Comparison of ENCODE assay signal across 11 cellular contexts in the genomic region with DNA sequence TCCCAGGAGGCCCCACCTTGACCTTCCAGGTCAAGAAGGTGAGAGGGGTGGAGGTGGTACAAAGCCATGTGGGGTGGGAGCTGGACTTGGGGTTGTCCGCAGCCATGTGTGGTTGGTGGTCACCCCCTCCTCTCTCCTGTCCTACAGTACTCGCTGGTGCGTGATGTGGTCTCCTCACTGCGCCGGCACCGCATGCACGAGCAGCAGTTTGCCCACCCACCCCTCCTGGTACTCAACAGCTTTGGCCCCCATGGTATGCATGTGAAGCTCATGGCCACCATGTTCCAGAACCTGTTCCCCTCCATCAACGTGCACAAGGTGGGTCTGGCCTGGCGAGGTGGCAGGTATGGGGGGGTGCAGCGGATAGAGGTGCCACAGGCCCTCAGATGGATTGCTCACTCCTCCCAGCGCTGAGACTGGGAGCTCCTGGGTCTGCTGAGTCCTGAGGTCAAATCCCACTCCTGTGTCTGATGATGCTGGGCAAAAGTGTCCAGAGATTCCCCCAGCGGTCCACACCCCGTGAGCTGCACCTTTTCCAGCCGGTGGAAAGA. TPM values are rescaled to one million over a fixed set of nuclear protein-coding genes. Genes with fewer than 3 reads are reported as not detected.
DNase-seq lines count a peak whose midpoint lies in the region; ATAC-seq lines count a peak whose summit lies in the region.
"Had no signal": no experiment of that assay in that cellular context is flagged by ENCODE, and none has a peak within 500 bp of the region (broad histone marks: within the 10 kb centered on the region; RNA-seq: fewer than 3 reads in every experiment).

No MANE protein-coding gene starts in this region.

- H3K27me3 Mint-ChIP-seq in activated naive CD4-positive, alpha-beta T cell treated with anti-CD3 and anti-CD28 coated beads, Interleukin-2, amount 10 ng/mL, durations not matched to agents 7 days and 5 days = no peaks in the 10 kb centered on the region
- H3K27me3 Mint-ChIP-seq in stimulated activated memory B cell treated with anti-CD40 and anti-IgM and Interleukin-4, amounts not matched to agents 10 μg/mL and 1 μg/mL and 100 μg/mL, for 72 hours = no peaks in the 10 kb centered on the region

- CTCF ChIA-PET in activated naive CD4-positive, alpha-beta T cell treated with anti-CD3 and anti-CD28 coated beads, Interleukin-2, amount 10 ng/mL, durations not matched to agents 7 days and 5 days (lab: Charles Lee) = interaction anchor here (2.6 kb wide), 1 partner anchor 9 kb away, joined by 12 read pairs; no protein-coding TSS in a partner anchor

- intact Hi-C loops in posterior vena cava (cut with DNase I) = no loop called here

- no peaks in the 10 kb centered on the region for H3K9me3 Mint-ChIP-seq in activated naive CD4-positive, alpha-beta T cell treated with anti-CD3 and anti-CD28 coated beads, Interleukin-2, amount 10 ng/mL, durations not matched to agents 7 days and 5 days
- H3K9me3 Mint-ChIP-seq in activated naive CD4-positive, alpha-beta T cell treated with anti-CD3 and anti-CD28 coated beads, Interleukin-2, amount 50 U/mL, for 72 hours = no peaks in the 10 kb centered on the region
- H3K9me3 Mint-ChIP-seq in stimulated activated memory B cell treated with anti-CD40 and anti-IgM and Interleukin-4, amounts not matched to agents 10 μg/mL and 1 μg/mL and 100 μg/mL, for 72 hours = no peaks in the 10 kb centered on the region

- no peak for DNase-seq in activated naive CD4-positive, alpha-beta T cell treated with anti-CD3 and anti-CD28 coated beads, Interleukin-2, amount 10 ng/mL, durations not matched to agents 7 days and 5 days
- no peak for DNase-seq in activated naive CD4-positive, alpha-beta T cell treated with anti-CD3 and anti-CD28 coated beads, Interleukin-2, amount 50 U/mL, for 16 hours
- no peak for DNase-seq in activated naive CD4-positive, alpha-beta T cell treated with anti-CD3 and anti-CD28 coated beads, Interleukin-2, amount 50 U/mL, for 72 hours (ENCODE audit: low spot score in 2 of 2)
- no peak for DNase-seq in NCI-H526 (lab: John Stamatoyannopoulos, UW)
- no peak for DNase-seq in posterior vena cava (ENCODE audit: low spot score)
- DNase-seq: AML-193, hypothalamus, NCI-H526 treated with DMSO at 0.1 percent for 48 hours, occipital lobe had no signal

- H3K4me1 Mint-ChIP-seq in activated naive CD4-positive, alpha-beta T cell treated with anti-CD3 and anti-CD28 coated beads, Interleukin-2, amount 10 ng/mL, durations not matched to agents 7 days and 5 days = peaks cover 80% of the 10 kb centered on the region
- peaks cover 82% of the 10 kb centered on the region for H3K4me1 Mint-ChIP-seq in stimulated activated memory B cell treated with anti-CD40 and anti-IgM and Interleukin-4, amounts not matched to agents 10 μg/mL and 1 μg/mL and 100 μg/mL, for 72 hours

- H3K27ac Mint-ChIP-seq in activated naive CD4-positive, alpha-beta T cell treated with anti-CD3 and anti-CD28 coated beads, Interleukin-2, amount 10 ng/mL, durations not matched to agents 7 days and 5 days = peak overlapping the region; percentile 28
- H3K27ac Mint-ChIP-seq in activated naive CD4-positive, alpha-beta T cell treated with anti-CD3 and anti-CD28 coated beads, Interleukin-2, amount 50 U/mL, for 72 hours = peak overlapping the region; percentile 98 to 99
- H3K27ac Mint-ChIP-seq in stimulated activated memory B cell treated with anti-CD40 and anti-IgM and Interleukin-4, amounts not matched to agents 10 μg/mL and 1 μg/mL and 100 μg/mL, for 72 hours = no peak overlapping the region

- ATAC-seq in activated naive CD4-positive, alpha-beta T cell treated with anti-CD3 and anti-CD28 coated beads, Interleukin-2, amount 50 U/mL, for 72 hours = no peak
- no peak for ATAC-seq in stimulated activated memory B cell treated with anti-CD40 and anti-IgM and Interleukin-4, amounts not matched to agents 10 μg/mL and 1 μg/mL and 100 μg/mL, for 72 hours
- ATAC-seq: activated CD4-positive, CD25-positive, alpha-beta regulatory T cell treated with anti-CD3 and anti-CD28 coated beads, Interleukin-2, amount 50 U/mL, for 24 hours had no signal

- H3K36me3 Mint-ChIP-seq in activated naive CD4-positive, alpha-beta T cell treated with anti-CD3 and anti-CD28 coated beads, Interleukin-2, amount 10 ng/mL, durations not matched to agents 7 days and 5 days = peaks cover 44% of the 10 kb centered on the region
- H3K36me3 Mint-ChIP-seq in activated naive CD4-positive, alpha-beta T cell treated with anti-CD3 and anti-CD28 coated beads, Interleukin-2, amount 50 U/mL, for 72 hours = peaks cover 33 to 54% of the 10 kb centered on the region in 2 donors
- peaks cover 57% of the 10 kb centered on the region for H3K36me3 Mint-ChIP-seq in stimulated activated memory B cell treated with anti-CD40 and anti-IgM and Interleukin-4, amounts not matched to agents 10 μg/mL and 1 μg/mL and 100 μg/mL, for 72 hours

- peak overlapping the region; percentile 87 for H3K4me3 Mint-ChIP-seq in activated naive CD4-positive, alpha-beta T cell treated with anti-CD3 and anti-CD28 coated beads, Interleukin-2, amount 10 ng/mL, durations not matched to agents 7 days and 5 days
- peak overlapping the region; percentile 73 for H3K4me3 Mint-ChIP-seq in stimulated activated memory B cell treated with anti-CD40 and anti-IgM and Interleukin-4, amounts not matched to agents 10 μg/mL and 1 μg/mL and 100 μg/mL, for 72 hours

RNA-seq across cellular contexts. Expression of gene PPAN, which starts 1.7 kb away (rescaled TPM):
- 100 to 1,000 TPM in 1 of 2 donors, 10 to 100 TPM in 1; 52.7 to 209 TPM for total RNA-seq in activated naive CD4-positive, alpha-beta T cell treated with anti-CD3 and anti-CD28 coated beads, Interleukin-2, amount 50 U/mL, for 72 hours
- total RNA-seq in posterior vena cava = 10 to 100 TPM; 21.9 to 27.8 TPM

RNA-seq across cellular contexts. Expression of gene P2RY11, which starts 3.6 kb away (rescaled TPM):
- total RNA-seq in activated naive CD4-positive, alpha-beta T cell treated with anti-CD3 and anti-CD28 coated beads, Interleukin-2, amount 50 U/mL, for 72 hours = 100 to 1,000 TPM in 1 of 2 donors, 10 to 100 TPM in 1; 18.1 to 101 TPM
- 1 to 10 TPM; 6.3 to 6.5 TPM for total RNA-seq in posterior vena cava

RNA-seq across cellular contexts. Expression of gene ANGPTL6, which starts 5.4 kb away (rescaled TPM):
- total RNA-seq in activated naive CD4-positive, alpha-beta T cell treated with anti-CD3 and anti-CD28 coated beads, Interleukin-2, amount 50 U/mL, for 72 hours = 10 to 100 TPM in 1 of 2 donors, 1 to 10 TPM in 1; 9.1 to 17.1 TPM
- total RNA-seq in posterior vena cava = not detected

RNA-seq across cellular contexts. Expression of gene EIF3G, which starts 11.8 kb away (rescaled TPM):
- 100 to 1,000 TPM; 223 to 292 TPM for total RNA-seq in activated naive CD4-positive, alpha-beta T cell treated with anti-CD3 and anti-CD28 coated beads, Interleukin-2, amount 50 U/mL, for 72 hours
- 100 to 1,000 TPM; 140 to 157 TPM for total RNA-seq in posterior vena cava

RNA-seq across cellular contexts. Expression of gene SHFL, which starts 21.8 kb away (rescaled TPM):
- total RNA-seq in activated naive CD4-positive, alpha-beta T cell treated with anti-CD3 and anti-CD28 coated beads, Interleukin-2, amount 50 U/mL, for 72 hours = 10 to 100 TPM; 56.5 to 76.1 TPM
- total RNA-seq in posterior vena cava = 10 to 100 TPM; 21.7 to 26.0 TPM

Comparison
In these comparisons a context has a peak if more than half of its experiments do, and no peak if none do; other contexts are left out.
1. RNA of gene ANGPTL6, which starts 5.4 kb away (total RNA-seq): 9.1 to 17.1 TPM in activated naive CD4-positive, alpha-beta T cell treated with anti-CD3 and anti-CD28 coated beads, Interleukin-2, amount 50 U/mL, for 72 hours; not detected in posterior vena cava; every median in the first group is over 4 times any median in the second.